7 cellular contexts compared by ENCODE assay signal in genomic region chr19:35423406-35423805, GRCh38. TPM values are rescaled to one million over a fixed set of nuclear protein-coding genes. Genes with fewer than 3 reads are reported as not detected.
DNase-seq lines count a peak whose midpoint lies in the region; ATAC-seq, FAIRE-seq and TF ChIP-seq lines count a peak whose summit lies in the region.
"Not testable (repeated sequence)": the region's sequence is repeated elsewhere in the genome, so short reads cannot be mapped to it uniquely, and the experiment has no call there.
"Had no signal": no experiment of that assay in that cellular context is flagged by ENCODE, and none has a peak within 500 bp of the region (broad histone marks: within the 10 kb centered on the region; RNA-seq: fewer than 3 reads in every experiment).

No MANE protein-coding gene starts in this region.

- not testable (repeated sequence) for TF ChIP-seq EP300 in A549 (IDR thresholded peaks at IDR 0.05)

- H3K36me3 ChIP-seq in HEK293 (ENCODE audit: control insufficient read depth in 2 of 2, insufficient read depth in 1 of 2, low read length in 2 of 2) = not testable (repeated sequence)

- CTCF ChIA-PET in A549 (lab: Yijun Ruan, JAX) (interaction anchor here (1.0 kb wide), 1 partner anchor 16 kb away, joined by 3 read pairs; no protein-coding TSS in a partner anchor), HEK293 (lab: Yijun Ruan, JAX) (interaction anchor here (0.5 to 1.2 kb wide), 3 partner anchors 11 to 356 kb away, joined by 3 to 7 read pairs (median 4); no protein-coding TSS in a partner anchor)

- POLR2A ChIA-PET in A549 (lab: Yijun Ruan, JAX); HEK293 (lab: Yijun Ruan, JAX): not testable (repeated sequence)

- H3K4me2 ChIP-seq in A549 = not testable (repeated sequence)

- not testable (repeated sequence) for TF ChIP-seq CTCF in A549 (IDR thresholded peaks at IDR 0.05); HEK293 (tag by site-specific recombination; IDR thresholded peaks at IDR 0.05)

- not testable (repeated sequence) for H3K4me3 ChIP-seq in A549; HEK293 (ENCODE audit: low read depth, low read length)

- H3K4me1 ChIP-seq in A549; HEK293 (ENCODE audit: control insufficient read depth, insufficient read depth, low read length): not testable (repeated sequence)

- not testable (repeated sequence) for H3K9me3 ChIP-seq in A549; HEK293 (ENCODE audit: control insufficient read depth, insufficient read depth, low read depth, low read length)

- not testable (repeated sequence) for H3K27ac ChIP-seq in A549; HEK293 (ENCODE audit: extremely low read depth, low read depth, low read length)

- TF ChIP-seq POLR2A in A549 (IDR thresholded peaks at IDR 0.05; ENCODE audit: low read length) = not testable (repeated sequence)

- DNase-seq in A549 (ENCODE audit: low read depth in 1 of 2, low spot score in 1 of 2) = not testable (repeated sequence)

- 88% methylated on average over 7 of the region's 7 CpGs for WGBS in A549 (ENCODE audit: missing lambda C conversion rate)

- FAIRE-seq in A549 (lab: Jason Lieb, UNC) = not testable (repeated sequence)

- not testable (repeated sequence) for ATAC-seq in A549

- TF ChIP-seq RAD21 in A549 (conservative IDR thresholded peaks at IDR 0.05 in 1 of 2, IDR thresholded peaks at IDR 0.05 in 1 of 2) = not testable (repeated sequence)

TF ChIP-seq in A549, 52 proteins besides CTCF, POLR2A, EP300 and RAD21:
- peak; percentile 95 for TF ChIP-seq ZC3H11A (IDR thresholded peaks at IDR 0.05)

TF ChIP-seq in HEK293, 187 proteins besides CTCF, POLR2A, EP300 and RAD21:
- TF ChIP-seq ZNF623 (tag by site-specific recombination; IDR thresholded peaks at IDR 0.05) (peak; percentile 28; the same call in 1 of the 2 replicates), ZNF518A (tag by site-specific recombination; conservative IDR thresholded peaks at IDR 0.05; ENCODE audit: low read depth) (peak; percentile 48; the same call in 1 of the 2 replicates), ZNF555 (tag by site-specific recombination; conservative IDR thresholded peaks at IDR 0.05) (0 out of 2 replicates have a peak, but pooled peaks have one; percentile 12), ZBTB8A (tag by site-specific recombination; IDR thresholded peaks at IDR 0.05) (0 out of 2 replicates have a peak, but pooled peaks have one; percentile 22), REST (tag by site-specific recombination; IDR thresholded peaks at IDR 0.05) (0 out of 2 replicates have a peak, but pooled peaks have one; percentile 16), ZBTB11 (tag by site-specific recombination; conservative IDR thresholded peaks at IDR 0.05; ENCODE audit: low read depth) (peak; percentile 26; the same call in 1 of the 2 replicates)

RNA-seq across cellular contexts. Expression of gene FFAR2, which starts 24.7 kb away (rescaled TPM):
- polyA plus RNA-seq in A549 (2011; rRNA removed) (0.24 and 0.30 TPM in 2 replicates), A549 (2017; fragmentation: RNase III; extraction: RNeasy Plus Mini Kit Qiagen cat#74134 plus additional on column Dnase treatment) (not detected in 3 replicates)
- polyA plus RNA-seq in A549 (2012; cell fraction: cytosol; rRNA removed) = not detected in 2 replicates
- not detected in 2 replicates for polyA plus RNA-seq in A549 (2012; cell fraction: nucleus; rRNA removed)
- 0.12 TPM in 1 of 2 replicates, not detected in the other for polyA minus RNA-seq in A549 (2011; rRNA and poly(A)+ RNA removed)
- polyA plus RNA-seq: AG04450; BJ; CD4-positive, alpha-beta memory T cell; CD4-positive, CD25-positive, alpha-beta regulatory T cell; CD8-positive, alpha-beta memory T cell had no signal

RNA-seq across cellular contexts. Expression of gene GPR42, which starts 52.5 kb away (rescaled TPM):
- not detected in 2 replicates for polyA plus RNA-seq in A549 (2011; rRNA removed)
- polyA plus RNA-seq in A549 (2012; cell fraction: cytosol; rRNA removed) = not detected in 2 replicates
- not detected in 2 replicates for polyA plus RNA-seq in A549 (2012; cell fraction: nucleus; rRNA removed)
- polyA plus RNA-seq in A549 (2017; fragmentation: RNase III; extraction: RNeasy Plus Mini Kit Qiagen cat#74134 plus additional on column Dnase treatment) = not detected in 3 replicates
- not detected in 2 replicates for polyA minus RNA-seq in A549 (2011; rRNA and poly(A)+ RNA removed)
- polyA plus RNA-seq: AG04450; BJ; CD4-positive, alpha-beta memory T cell; CD4-positive, CD25-positive, alpha-beta regulatory T cell; CD8-positive, alpha-beta memory T cell had no signal
